8 cellular contexts compared by ENCODE assay signal in the genomic region with DNA sequence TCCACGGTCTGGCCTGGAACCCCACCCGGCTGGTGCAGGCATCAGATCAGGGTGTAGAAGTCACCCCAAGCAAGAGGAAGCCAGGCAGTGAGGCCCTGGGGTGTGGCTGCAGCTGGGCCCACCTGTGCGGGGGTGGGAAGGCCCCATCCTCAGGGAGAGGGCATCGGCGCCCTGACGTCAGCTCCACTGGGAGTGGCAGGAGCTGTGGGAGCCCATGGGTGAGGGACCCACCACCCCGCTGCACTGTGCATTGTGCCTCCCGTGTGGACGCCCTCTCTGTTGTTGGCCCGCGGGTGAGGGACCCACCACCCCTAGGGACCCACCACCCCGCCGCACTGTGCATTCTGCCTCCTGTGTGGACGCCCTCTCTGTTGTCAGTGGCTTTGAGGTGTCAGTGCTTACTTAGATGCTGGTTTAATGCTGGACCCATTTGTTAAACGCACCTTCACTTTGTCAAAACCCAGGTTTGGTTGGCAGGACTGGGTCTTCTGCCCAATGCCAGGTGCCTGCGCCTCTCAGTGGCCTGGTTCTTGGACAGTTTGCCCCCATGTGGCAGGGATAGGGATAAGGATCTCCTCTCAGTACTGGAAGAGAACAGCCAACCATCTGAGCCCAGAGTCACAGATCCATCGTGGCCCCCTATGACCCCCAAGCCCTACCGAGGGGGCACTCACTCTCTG. TPM values are rescaled to one million over a fixed set of nuclear protein-coding genes. Genes with fewer than 3 reads are reported as not detected.
DNase-seq lines count a peak whose midpoint lies in the region; ATAC-seq and TF ChIP-seq lines count a peak whose summit lies in the region.

No MANE protein-coding gene starts in this region.

- H3K23ac ChIP-seq in mesenchymal stem cell (ENCODE audit: low read length in 2 of 2) = no peak overlapping the region

- no peak for TF ChIP-seq POLR2A in GM18505 (IDR thresholded peaks at IDR 0.05; ENCODE audit: borderline replicate concordance, extremely low read depth, insufficient read depth, insufficient read length)

- no peak overlapping the region for H3K4me2 ChIP-seq in mesenchymal stem cell (ENCODE audit: low read length, poor library complexity, severe bottlenecking)

- H2BK5ac ChIP-seq in mesenchymal stem cell (ENCODE audit: low read depth, low read length, poor library complexity, severe bottlenecking) = no peak overlapping the region

- H3K79me1 ChIP-seq in mesenchymal stem cell (replicated peaks; ENCODE audit: low read length, poor library complexity, severe bottlenecking) = no peaks in the 10 kb centered on the region

- DNase-seq in D341Med (ENCODE audit: low spot score) (peak; percentile 65), HT-29 (ENCODE audit: low spot score) (peak; percentile 73), activated B cell treated with CpG ODN at 0.5 μM for 24 hours (peak; percentile 11), mesenchymal stem cell (peak; percentile 49), NCI-H2029 (lab: John Stamatoyannopoulos, UW) (no peak), T-helper 9 cell (no peak)

- intact Hi-C loops in activated B cell treated with CpG ODN at 0.5 μM for 24 hours (cut with micrococcal nuclease) = no loop called here

- no peak for TF ChIP-seq CTCF in activated B cell treated with CpG ODN at 0.5 μM for 24 hours (IDR thresholded peaks at IDR 0.05)

- no peaks in the 10 kb centered on the region for H3K36me3 Mint-ChIP-seq in activated B cell treated with CpG ODN at 0.5 μM for 24 hours (ENCODE audit: low read depth)

- H3K4me1 Mint-ChIP-seq in activated B cell treated with CpG ODN at 0.5 μM for 24 hours = peaks cover 3% of the 10 kb centered on the region

- 83% methylated on average over 18 of the region's 18 CpGs for whole genome bisulfite sequencing in mesenchymal stem cell

- no peak overlapping the region for H2BK15ac ChIP-seq in mesenchymal stem cell (ENCODE audit: low read depth, poor library complexity, severe bottlenecking)

- H4K91ac ChIP-seq in mesenchymal stem cell (ENCODE audit: low read length) = no peak overlapping the region

- H3K4me3 Mint-ChIP-seq in activated B cell treated with CpG ODN at 0.5 μM for 24 hours = no peak overlapping the region

- peaks cover 11% of the 10 kb centered on the region for H3K4me1 ChIP-seq in mesenchymal stem cell (ENCODE audit: control insufficient read depth, insufficient read depth, low read depth, low read length)

- no peak overlapping the region for H3K18ac ChIP-seq in mesenchymal stem cell (ENCODE audit: low read depth in 1 of 2, low read length in 2 of 2)

- CTCF ChIA-PET in activated B cell treated with CpG ODN at 0.5 μM for 24 hours (lab: Charles Lee) = interaction anchor here (1.2 kb wide), 1 partner anchor 119 kb away, joined by 4 read pairs; no protein-coding TSS in a partner anchor

- H3K9me3 ChIP-seq in mesenchymal stem cell (ENCODE audit: control insufficient read depth, low read length) = no peaks in the 10 kb centered on the region

- H3K27ac ChIP-seq in mesenchymal stem cell (ENCODE audit: low read length, poor library complexity, severe bottlenecking) = no peak overlapping the region

- no peak overlapping the region for H3K4ac ChIP-seq in mesenchymal stem cell (ENCODE audit: low read depth in 1 of 2, low read length in 2 of 2)

- no peak overlapping the region for H2AFZ ChIP-seq in mesenchymal stem cell (ENCODE audit: low read depth, low read length)

- peak overlapping the region; percentile 0 for H4K8ac ChIP-seq in mesenchymal stem cell (ENCODE audit: low read length)

- H3K27me3 Mint-ChIP-seq in activated B cell treated with CpG ODN at 0.5 μM for 24 hours = peaks cover 5% of the 10 kb centered on the region

- H3K27me3 ChIP-seq in mesenchymal stem cell (ENCODE audit: control insufficient read depth in 1 of 2, insufficient read depth in 1 of 2, low read length in 2 of 2) = no peaks in the 10 kb centered on the region

- POLR2A ChIA-PET in activated B cell treated with CpG ODN at 0.5 μM for 24 hours (lab: Charles Lee) = no interaction called here

- H3K4me3 ChIP-seq in mesenchymal stem cell (ENCODE audit: insufficient read depth in 1 of 2, low read depth in 1 of 2, low read length in 2 of 2) = no peak overlapping the region

- H3K36me3 ChIP-seq in mesenchymal stem cell (ENCODE audit: control insufficient read depth in 1 of 2, insufficient read depth in 2 of 2, low read depth in 1 of 2, low read length in 2 of 2) = peaks cover 12 to 22% of the 10 kb centered on the region in 2 experiments

- no peak overlapping the region for H2BK120ac ChIP-seq in mesenchymal stem cell (ENCODE audit: low read depth, low read length)

- peak overlapping the region in 1 of 2 experiments; percentile 29 for H2BK12ac ChIP-seq in mesenchymal stem cell (ENCODE audit: low read length in 2 of 2)

- no peaks in the 10 kb centered on the region for H3K9me3 Mint-ChIP-seq in activated B cell treated with CpG ODN at 0.5 μM for 24 hours

- H3K9ac ChIP-seq in mesenchymal stem cell (ENCODE audit: low read length) = no peak overlapping the region

- H2AK5ac ChIP-seq in mesenchymal stem cell (ENCODE audit: low read length, severe bottlenecking) = no peak overlapping the region

- H3K14ac ChIP-seq in mesenchymal stem cell (ENCODE audit: low read length in 2 of 2) = peak overlapping the region in 1 of 2 experiments; percentile 36

- no peak overlapping the region for H3K27ac Mint-ChIP-seq in activated B cell treated with CpG ODN at 0.5 μM for 24 hours

- ATAC-seq in activated B cell treated with CpG ODN at 0.5 μM for 24 hours (ENCODE audit: low read depth) (no peak), HG03039 (IDR thresholded peaks at IDR 0.05; ENCODE audit: unreplicated experiment) (no peak), GM18505 (IDR thresholded peaks at IDR 0.05; ENCODE audit: unreplicated experiment) (no peak)

RNA-seq across cellular contexts. Expression of gene EXOC3, which starts 6.9 kb away (rescaled TPM):
- total RNA-seq in HT-29 (2014; rRNA removed; shearing (Covaris generic)) = 65.7 and 74.3 TPM in 2 replicates
- 75.9 and 79.6 TPM in 2 replicates for total RNA-seq in activated B cell treated with CpG ODN at 0.5 μM for 24 hours
- 24.3 TPM for polyA plus RNA-seq in mesenchymal stem cell (2013, experiment 1 of 2)
- polyA plus RNA-seq in mesenchymal stem cell (2013, experiment 2 of 2) = 23.1 TPM

Comparison
In these comparisons a context has a peak if more than half of its experiments do, and no peak if none do; other contexts are left out.
1. DNase-seq: peak in D341Med (single experiment), HT-29 (single experiment), activated B cell treated with CpG ODN at 0.5 μM for 24 hours (single experiment) and mesenchymal stem cell (single experiment); none in NCI-H2029 (single experiment) and T-helper 9 cell (single experiment).